Comparison of ENCODE assay signal across 17 cellular contexts in genomic region chr1:39090757-39091156, GRCh38.
A peak's percentile ranks its signal among the peaks of the same experiment; 100 is the strongest.
DNase-seq lines count a peak whose midpoint lies in the region; FAIRE-seq and TF ChIP-seq lines count a peak whose summit lies in the region.
"Had no signal": no experiment of that assay in that cellular context is flagged by ENCODE, and none has a peak within 500 bp of the region (broad histone marks: within the 10 kb centered on the region; RNA-seq: fewer than 3 reads in every experiment).

No MANE protein-coding gene starts in this region.

- no peak overlapping the region for H2BK120ac ChIP-seq in mesenchymal stem cell (ENCODE audit: low read depth, low read length)

- no peak overlapping the region for H2BK12ac ChIP-seq in mesenchymal stem cell (ENCODE audit: low read length in 2 of 2)

- H3K9ac ChIP-seq in mesenchymal stem cell (ENCODE audit: low read length), result peak overlapping the region; percentile 72

- 71% methylated on average over 1 of the region's 1 CpG for WGBS in mesenchymal stem cell
- 67 to 100% methylated on average over 1 of the region's 1 CpG for WGBS in thyroid gland, 2 donors

- no peak overlapping the region for H2BK5ac ChIP-seq in mesenchymal stem cell (ENCODE audit: low read depth, low read length, poor library complexity, severe bottlenecking)

- no peak overlapping the region for H3K4ac ChIP-seq in mesenchymal stem cell (ENCODE audit: low read depth in 1 of 2, low read length in 2 of 2)

- H3K27ac ChIP-seq in caudate nucleus (ENCODE audit: low read depth, low read length) (peak overlapping the region; percentile 63), mesenchymal stem cell (ENCODE audit: low read length, poor library complexity, severe bottlenecking) (no peak overlapping the region), thyroid gland (peak overlapping the region in 2 of 3 donors; percentile 7 to 38), substantia nigra (ENCODE audit: low read depth, low read length, poor library complexity, severe bottlenecking) (no peak overlapping the region)
- H3K27ac ChIP-seq: 22Rv1, PC-9 had no signal

- no peak overlapping the region for H2AFZ ChIP-seq in mesenchymal stem cell (ENCODE audit: low read depth, low read length)
- H2AFZ ChIP-seq: PC-9 had no signal

- H3K27me3 ChIP-seq in mesenchymal stem cell (ENCODE audit: control insufficient read depth in 1 of 2, insufficient read depth in 1 of 2, low read length in 2 of 2), result no peaks in the 10 kb centered on the region
- H3K27me3 ChIP-seq in thyroid gland, result no peaks in the 10 kb centered on the region

- no peak overlapping the region for H3K4me3 ChIP-seq in mesenchymal stem cell (ENCODE audit: insufficient read depth in 1 of 2, low read depth in 1 of 2, low read length in 2 of 2)
- no peak overlapping the region for H3K4me3 ChIP-seq in thyroid gland (replicated peaks in 1 of 3)
- H3K4me3 ChIP-seq: K562, PC-9 had no signal

- no peak overlapping the region for H2BK15ac ChIP-seq in mesenchymal stem cell (ENCODE audit: low read depth, poor library complexity, severe bottlenecking)

- TF ChIP-seq CTCF in thyroid gland (IDR thresholded peaks at IDR 0.05) (no peak), D721Med (IDR thresholded peaks at IDR 0.05; ENCODE audit: insufficient read depth, missing control alignments) (no peak)

- H3K23ac ChIP-seq in mesenchymal stem cell (ENCODE audit: low read length in 2 of 2), result no peak overlapping the region

- H3K9me3 ChIP-seq in mesenchymal stem cell (ENCODE audit: control insufficient read depth, low read length), result no peaks in the 10 kb centered on the region
- no peaks in the 10 kb centered on the region for H3K9me3 ChIP-seq in thyroid gland

- H3K36me3 ChIP-seq in mesenchymal stem cell (ENCODE audit: control insufficient read depth in 1 of 2, insufficient read depth in 2 of 2, low read depth in 1 of 2, low read length in 2 of 2) (peaks cover 0 to 11% of the 10 kb centered on the region in 2 experiments), thyroid gland (no peaks in the 10 kb centered on the region)

- H3K4me1 ChIP-seq in mesenchymal stem cell (ENCODE audit: control insufficient read depth, insufficient read depth, low read depth, low read length) (peaks cover 15% of the 10 kb centered on the region), thyroid gland (peaks cover 0 to 29% of the 10 kb centered on the region in 2 donors)

- H2AK5ac ChIP-seq in mesenchymal stem cell (ENCODE audit: low read length, severe bottlenecking), result no peak overlapping the region

- peaks cover 3% of the 10 kb centered on the region for H3K79me1 ChIP-seq in mesenchymal stem cell (replicated peaks; ENCODE audit: low read length, poor library complexity, severe bottlenecking)

- intact Hi-C loops in thyroid gland (cut with DNase I), result loop anchor here (10.0 kb wide), 1 partner anchor 184 kb away; no protein-coding TSS in a partner anchor

- H3K14ac ChIP-seq in mesenchymal stem cell (ENCODE audit: low read length in 2 of 2), result no peak overlapping the region

- no peak for TF ChIP-seq POLR2A in thyroid gland (IDR thresholded peaks at IDR 0.05)

- H3K4me2 ChIP-seq in mesenchymal stem cell (ENCODE audit: low read length, poor library complexity, severe bottlenecking), result no peak overlapping the region
- H3K4me2 ChIP-seq: PC-9 had no signal

- FAIRE-seq in D721Med (lab: Jason Lieb, UNC), result no peak
- FAIRE-seq: GM19239, K562 had no signal

- no peak overlapping the region for H3K18ac ChIP-seq in mesenchymal stem cell (ENCODE audit: low read depth in 1 of 2, low read length in 2 of 2)

- H4K91ac ChIP-seq in mesenchymal stem cell (ENCODE audit: low read length), result peak overlapping the region; percentile 31

- no peak overlapping the region for H4K8ac ChIP-seq in mesenchymal stem cell (ENCODE audit: low read length)

- DNase-seq in activated effector memory CD4-positive, alpha-beta T cell treated with anti-CD3 and anti-CD28 coated beads, Interleukin-2, amount 50 U/mL, for 16 hours, result peak; percentile 25
- no peak for DNase-seq in activated effector memory CD4-positive, alpha-beta T cell treated with Interleukin-2 at 50 U/mL for 16 hours
- DNase-seq in caudate nucleus (lab: John Stamatoyannopoulos, UW) (no peak), mesenchymal stem cell (no peak), thyroid gland (no peak), NCI-H1694 treated with DMSO at 0.1 percent for 48 hours (lab: John Stamatoyannopoulos, UW) (no peak), D721Med (ENCODE audit: insufficient read length, low spot score) (no peak), substantia nigra (lab: John Stamatoyannopoulos, UW) (no peak)
- DNase-seq: Calu3, H9, NCI-H1417 treated with DMSO at 0.1 percent for 48 hours, NCI-H2029, NCI-H510A, PC-9 had no signal

Comparison
In these comparisons a context has a peak if more than half of its experiments do, and no peak if none do; other contexts are left out.
1. H3K27ac ChIP-seq: peak in caudate nucleus (single experiment) and thyroid gland (2 of 3); none in mesenchymal stem cell (single experiment) and substantia nigra (single experiment).